21 cellular contexts compared by ENCODE assay signal in the genomic region with DNA sequence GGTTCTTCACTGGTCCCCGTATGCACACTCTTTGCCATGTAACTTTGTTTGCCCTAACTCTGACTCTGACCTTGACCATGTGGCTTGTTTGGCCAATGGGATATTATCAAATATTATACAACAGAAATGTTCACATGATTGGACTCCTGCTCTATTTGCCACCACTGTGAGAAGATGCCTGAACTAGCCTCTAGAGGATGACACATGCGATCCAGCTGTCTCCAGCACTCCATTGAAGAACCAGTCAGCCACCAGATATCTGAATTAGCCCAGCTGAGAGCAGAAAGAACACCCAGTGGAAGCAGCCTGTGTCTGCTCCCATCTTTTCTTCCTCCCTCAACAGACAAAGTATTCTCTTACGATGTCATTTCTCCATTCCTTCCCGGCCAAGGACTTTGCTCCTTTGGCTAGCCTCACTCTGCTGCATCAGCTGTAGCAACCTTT.
DNase-seq lines count a peak whose midpoint lies in the region; ATAC-seq and TF ChIP-seq lines count a peak whose summit lies in the region.
"Had no signal": no experiment of that assay in that cellular context is flagged by ENCODE, and none has a peak within 500 bp of the region (broad histone marks: within the 10 kb centered on the region; RNA-seq: fewer than 3 reads in every experiment).

No MANE protein-coding gene starts in this region.

- no peak overlapping the region for H3K4me3 Mint-ChIP-seq in neural crest cell
- H3K4me3 Mint-ChIP-seq: CD4-positive, alpha-beta memory T cell had no signal

- no peaks in the 10 kb centered on the region for H3K27me3 Mint-ChIP-seq in neural crest cell (ENCODE audit: low read depth)

- H3K9me3 Mint-ChIP-seq in neural crest cell, result peaks cover 2% of the 10 kb centered on the region
- H3K9me3 Mint-ChIP-seq: CD4-positive, alpha-beta memory T cell had no signal

- peak; percentile 10 for DNase-seq in AG08396 (ENCODE audit: low spot score)
- peak; percentile 87 for DNase-seq in LHCN-M2 (ENCODE audit: low read depth)
- peak in 1 of 2 donors; percentile 60 for DNase-seq in foreskin keratinocyte
- DNase-seq in neural crest cell (ENCODE audit: low read depth, low spot score), result no peak
- no peak for DNase-seq in foreskin melanocyte
- DNase-seq in germinal center (ENCODE audit: low spot score), result no peak
- DNase-seq: AML-193; CD4-positive, alpha-beta memory T cell; COR-L47; Kasumi-1; NCI-H2029; NCI-H446 treated with DMSO at 0.1 percent for 48 hours; NCI-H526; NCI-H82; NK-92 treated with Interleukin-12 subunit alpha and Interleukin-12 subunit beta, amount 100 ng/mL, for 24 hours; PC-3 had no signal

- H3K4me1 ChIP-seq in foreskin keratinocyte, result no peaks in the 10 kb centered on the region
- H3K4me1 ChIP-seq: BLaER1 treated with 17β-estradiol and CSF1 and Interleukin-3, amounts not matched to agents 10 nM and 100 nM had no signal

- H3K27ac Mint-ChIP-seq in neural crest cell (ENCODE audit: unreplicated experiment), result peak overlapping the region; percentile 5
- H3K27ac Mint-ChIP-seq: CD4-positive, alpha-beta memory T cell had no signal

- TF ChIP-seq CTCF in foreskin keratinocyte (conservative IDR thresholded peaks at IDR 0.05) (no peak), neural crest cell (conservative IDR thresholded peaks at IDR 0.05) (no peak)

- no peaks in the 10 kb centered on the region for H3K4me1 Mint-ChIP-seq in neural crest cell
- H3K4me1 Mint-ChIP-seq: CD4-positive, alpha-beta memory T cell had no signal

- H3K27ac ChIP-seq in foreskin keratinocyte, result no peak overlapping the region
- H3K27ac ChIP-seq: BLaER1 treated with 17β-estradiol and CSF1 and Interleukin-3, amounts not matched to agents 10 nM and 100 nM had no signal

- H3K27me3 ChIP-seq in foreskin keratinocyte, result no peaks in the 10 kb centered on the region
- H3K27me3 ChIP-seq: BLaER1 treated with 17β-estradiol and CSF1 and Interleukin-3, amounts not matched to agents 10 nM and 100 nM had no signal

- ATAC-seq in foreskin keratinocyte (peak; percentile 57), GM21381 (IDR thresholded peaks at IDR 0.05; ENCODE audit: unreplicated experiment) (no peak)
- ATAC-seq: HCT116, K562, PC-3, Right ventricle myocardium inferior had no signal

- no peaks in the 10 kb centered on the region for H3K36me3 Mint-ChIP-seq in neural crest cell (ENCODE audit: low read depth)
- H3K36me3 Mint-ChIP-seq: CD4-positive, alpha-beta memory T cell had no signal

Comparison
In these comparisons a context has a peak if more than half of its experiments do, and no peak if none do; other contexts are left out.
1. DNase-seq: peak in AG08396 (single experiment) and LHCN-M2 (single experiment); none in neural crest cell (single experiment), foreskin melanocyte (single experiment) and germinal center (single experiment).